1 cellular context compared by ENCODE assay signal in genomic region chr1:209870151-209870831, GRCh38.
TF ChIP-seq lines count a peak whose summit lies in the region.

No MANE protein-coding gene starts in this region.

TF ChIP-seq in SK-N-SH, 30 proteins besides CTCF, POLR2A, EP300 and RAD21 (continued from another document):
- TF ChIP-seq, protein P1, sequence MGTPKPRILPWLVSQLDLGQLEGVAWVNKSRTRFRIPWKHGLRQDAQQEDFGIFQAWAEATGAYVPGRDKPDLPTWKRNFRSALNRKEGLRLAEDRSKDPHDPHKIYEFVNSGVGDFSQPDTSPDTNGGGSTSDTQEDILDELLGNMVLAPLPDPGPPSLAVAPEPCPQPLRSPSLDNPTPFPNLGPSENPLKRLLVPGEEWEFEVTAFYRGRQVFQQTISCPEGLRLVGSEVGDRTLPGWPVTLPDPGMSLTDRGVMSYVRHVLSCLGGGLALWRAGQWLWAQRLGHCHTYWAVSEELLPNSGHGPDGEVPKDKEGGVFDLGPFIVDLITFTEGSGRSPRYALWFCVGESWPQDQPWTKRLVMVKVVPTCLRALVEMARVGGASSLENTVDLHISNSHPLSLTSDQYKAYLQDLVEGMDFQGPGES (IDR thresholded peaks at IDR 0.05; ENCODE audit: low read depth, low read length), result no peak
- TF ChIP-seq TCF12 (IDR thresholded peaks at IDR 0.05) (peak; percentile 98), JUND (IDR thresholded peaks at IDR 0.05) (peak; percentile 57), FOXJ3 (CRISPR knock-in tag; IDR thresholded peaks at IDR 0.05) (no peak), POLR2AphosphoS5 (IDR thresholded peaks at IDR 0.05; ENCODE audit: low read depth, low read length) (peak; percentile 74), RCOR1 (IDR thresholded peaks at IDR 0.05; ENCODE audit: low read length) (peak; percentile 65), GABPA (IDR thresholded peaks at IDR 0.05; ENCODE audit: low read depth) (no peak), RXRA (IDR thresholded peaks at IDR 0.05; ENCODE audit: borderline replicate concordance, low read depth) (peak; percentile 89; the same call in 1 of the 2 replicates), GATA2 (CRISPR knock-in tag; IDR thresholded peaks at IDR 0.05) (peak; percentile 33; the same call in 1 of the 2 replicates), TEAD4 (IDR thresholded peaks at IDR 0.05; ENCODE audit: borderline replicate concordance, insufficient read depth) (peak; percentile 62; the same call in 1 of the 2 replicates), FOSL2 (IDR thresholded peaks at IDR 0.05; ENCODE audit: borderline replicate concordance, low read depth) (peak; percentile 41; the same call in 1 of the 2 replicates), YY1 (IDR thresholded peaks at IDR 0.05; ENCODE audit: low read depth) (no peak), REST (IDR thresholded peaks at IDR 0.05; ENCODE audit: low read depth, low read length) (no peak), NFIC (IDR thresholded peaks at IDR 0.05; ENCODE audit: borderline replicate concordance) (peak; percentile 87), MAX (IDR thresholded peaks at IDR 0.05; ENCODE audit: low read depth) (peak; percentile 53; the same call in 1 of the 2 replicates)
